Comparison of ENCODE assay signal across 1 cellular context in the genomic region with DNA sequence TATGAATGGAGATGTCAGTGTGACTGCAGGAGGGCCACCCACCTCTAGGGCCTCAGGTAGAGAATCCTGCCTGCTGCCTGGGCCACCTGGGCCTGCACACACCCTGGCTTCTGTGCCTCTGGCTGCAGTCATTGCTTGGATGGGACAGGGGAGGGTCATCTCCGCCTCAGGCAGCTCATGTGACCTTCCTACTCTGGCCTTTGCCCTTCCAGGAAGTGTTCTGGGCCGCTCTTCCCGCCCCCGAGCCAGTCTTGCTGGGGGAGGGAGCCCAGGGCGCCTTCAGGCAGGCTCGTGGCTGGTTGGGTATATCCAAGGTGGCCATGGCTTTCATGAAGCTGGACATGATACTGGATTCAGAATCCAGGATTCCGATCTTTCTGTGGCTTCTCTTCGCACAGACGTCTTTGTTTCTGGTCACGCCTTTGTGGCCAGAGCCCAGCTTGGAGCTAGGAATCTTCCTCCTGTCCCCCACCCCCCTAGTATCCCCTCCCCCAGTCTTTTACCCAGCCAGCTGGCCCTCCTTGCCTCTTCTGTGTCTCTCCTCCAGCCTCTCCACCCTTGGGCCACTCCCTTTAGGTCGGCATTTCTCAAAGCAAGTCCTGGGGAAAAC.
TF ChIP-seq lines count a peak whose summit lies in the region.

No MANE protein-coding gene starts in this region.

TF ChIP-seq in IMR-90, 13 proteins besides CTCF, POLR2A, EP300 and RAD21 (continued from another document):
- TF ChIP-seq, protein P1, sequence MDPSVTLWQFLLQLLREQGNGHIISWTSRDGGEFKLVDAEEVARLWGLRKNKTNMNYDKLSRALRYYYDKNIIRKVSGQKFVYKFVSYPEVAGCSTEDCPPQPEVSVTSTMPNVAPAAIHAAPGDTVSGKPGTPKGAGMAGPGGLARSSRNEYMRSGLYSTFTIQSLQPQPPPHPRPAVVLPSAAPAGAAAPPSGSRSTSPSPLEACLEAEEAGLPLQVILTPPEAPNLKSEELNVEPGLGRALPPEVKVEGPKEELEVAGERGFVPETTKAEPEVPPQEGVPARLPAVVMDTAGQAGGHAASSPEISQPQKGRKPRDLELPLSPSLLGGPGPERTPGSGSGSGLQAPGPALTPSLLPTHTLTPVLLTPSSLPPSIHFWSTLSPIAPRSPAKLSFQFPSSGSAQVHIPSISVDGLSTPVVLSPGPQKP (IDR thresholded peaks at IDR 0.05; ENCODE audit: borderline replicate concordance, low read depth, low read length), result no peak
- TF ChIP-seq MAZ (IDR thresholded peaks at IDR 0.05; ENCODE audit: borderline replicate concordance, low read depth, low read length) (no peak), MXI1 (IDR thresholded peaks at IDR 0.05; ENCODE audit: borderline replicate concordance, low read depth, low read length) (no peak), RFX5 (IDR thresholded peaks at IDR 0.05; ENCODE audit: low read depth, low read length) (no peak), FOS (IDR thresholded peaks at IDR 0.05; ENCODE audit: low read depth, low read length) (no peak), SMC3 (IDR thresholded peaks at IDR 0.05; ENCODE audit: low read depth, low read length) (no peak), CHD1 (IDR thresholded peaks at IDR 0.05; ENCODE audit: low read depth, low read length) (no peak), MAFK (IDR thresholded peaks at IDR 0.05; ENCODE audit: low read depth, low read length) (no peak), NFE2L2 (IDR thresholded peaks at IDR 0.05; ENCODE audit: low read depth, low read length) (no peak), RCOR1 (IDR thresholded peaks at IDR 0.05; ENCODE audit: insufficient replicate concordance, low read length) (no peak)
- TF ChIP-seq, protein P2, sequence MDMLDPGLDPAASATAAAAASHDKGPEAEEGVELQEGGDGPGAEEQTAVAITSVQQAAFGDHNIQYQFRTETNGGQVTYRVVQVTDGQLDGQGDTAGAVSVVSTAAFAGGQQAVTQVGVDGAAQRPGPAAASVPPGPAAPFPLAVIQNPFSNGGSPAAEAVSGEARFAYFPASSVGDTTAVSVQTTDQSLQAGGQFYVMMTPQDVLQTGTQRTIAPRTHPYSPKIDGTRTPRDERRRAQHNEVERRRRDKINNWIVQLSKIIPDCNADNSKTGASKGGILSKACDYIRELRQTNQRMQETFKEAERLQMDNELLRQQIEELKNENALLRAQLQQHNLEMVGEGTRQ (IDR thresholded peaks at IDR 0.05; ENCODE audit: low read depth, low read length), result no peak
